22 cellular contexts compared by ENCODE assay signal in genomic region chr9:96236854-96237545, GRCh38.
DNase-seq lines count a peak whose midpoint lies in the region; ATAC-seq and TF ChIP-seq lines count a peak whose summit lies in the region.
"Had no signal": no experiment of that assay in that cellular context is flagged by ENCODE, and none has a peak within 500 bp of the region (broad histone marks: within the 10 kb centered on the region; RNA-seq: fewer than 3 reads in every experiment).

No MANE protein-coding gene starts in this region.

- peak overlapping the region; percentile 32; the same call in 1 of the 2 replicates for H2AFZ ChIP-seq in GM23338
- H2AFZ ChIP-seq: PC-9 had no signal

- no peak for DNase-seq in GM23338 (ENCODE audit: low spot score)
- DNase-seq in left ventricle myocardium inferior, result peak; percentile 47
- DNase-seq in mesothelial cell of epicardium (ENCODE audit: low spot score in 2 of 2, unreplicated experiment in 2 of 2), result no peak
- DNase-seq in gastrocnemius medialis, result no peak
- no peak for DNase-seq in NCI-H2107 (lab: John Stamatoyannopoulos, UW)
- no peak for DNase-seq in retina
- no peak for DNase-seq in Kasumi-1 (lab: John Stamatoyannopoulos, UW)
- DNase-seq: DND-41, H9, KBM-7, MV-4-11, NCI-H1417, NCI-H1930, NCI-H2171, NCI-H526, PC-9 had no signal

- H3K36me3 Mint-ChIP-seq in GM23338 (ENCODE audit: low read depth) (no peaks in the 10 kb centered on the region), mesothelial cell of epicardium (no peaks in the 10 kb centered on the region)
- H3K36me3 Mint-ChIP-seq in activated T-helper 17 cell treated with anti-CD3 and anti-CD28 coated beads, Interleukin-2, amount 50 U/mL, for 72 hours (ENCODE audit: low read depth), result peaks cover 5% of the 10 kb centered on the region

- TF ChIP-seq POLR2A in gastrocnemius medialis (IDR thresholded peaks at IDR 0.05), result no peak

- H3K4me3 Mint-ChIP-seq in GM23338, result no peak overlapping the region
- no peak overlapping the region for H3K4me3 Mint-ChIP-seq in mesothelial cell of epicardium
- H3K4me3 Mint-ChIP-seq in activated T-helper 17 cell treated with anti-CD3 and anti-CD28 coated beads, Interleukin-2, amount 50 U/mL, for 72 hours, result no peak overlapping the region
- H3K4me3 Mint-ChIP-seq: H9 had no signal

- no peaks in the 10 kb centered on the region for H3F3A ChIP-seq in GM23338 (replicated peaks; ENCODE audit: low read depth)

- H3K27me3 ChIP-seq in GM23338 (ENCODE audit: insufficient read depth) (no peaks in the 10 kb centered on the region), left ventricle myocardium inferior (ENCODE audit: low read depth) (no peaks in the 10 kb centered on the region), gastrocnemius medialis (no peaks in the 10 kb centered on the region)
- H3K27me3 ChIP-seq: SJCRH30 had no signal

- H3K4me3 ChIP-seq in GM23338, result no peak overlapping the region
- no peak overlapping the region for H3K4me3 ChIP-seq in left ventricle myocardium inferior
- no peak overlapping the region for H3K4me3 ChIP-seq in gastrocnemius medialis
- H3K4me3 ChIP-seq: A549; BLaER1 treated with 17β-estradiol and CSF1 and Interleukin-3, amounts not matched to agents 10 nM and 100 nM; PC-9; SJCRH30 had no signal

- H3K4me1 Mint-ChIP-seq in GM23338, result no peaks in the 10 kb centered on the region
- H3K4me1 Mint-ChIP-seq in mesothelial cell of epicardium, result peaks cover 17% of the 10 kb centered on the region
- H3K4me1 Mint-ChIP-seq in activated T-helper 17 cell treated with anti-CD3 and anti-CD28 coated beads, Interleukin-2, amount 50 U/mL, for 72 hours, result peaks cover 11% of the 10 kb centered on the region
- H3K4me1 Mint-ChIP-seq: H9 had no signal

- H3K9me3 Mint-ChIP-seq in GM23338 (no peaks in the 10 kb centered on the region; the same call in 2 of the 3 replicates), mesothelial cell of epicardium (no peaks in the 10 kb centered on the region)
- no peaks in the 10 kb centered on the region for H3K9me3 Mint-ChIP-seq in activated T-helper 17 cell treated with anti-CD3 and anti-CD28 coated beads, Interleukin-2, amount 50 U/mL, for 72 hours
- H3K9me3 Mint-ChIP-seq: H9 had no signal

- H3K79me2 ChIP-seq in GM23338 (replicated peaks; ENCODE audit: insufficient read depth), result no peaks in the 10 kb centered on the region

- no peaks in the 10 kb centered on the region for H3K36me3 ChIP-seq in GM23338 (ENCODE audit: insufficient read depth)
- H3K36me3 ChIP-seq in left ventricle myocardium inferior, result no peaks in the 10 kb centered on the region
- no peaks in the 10 kb centered on the region for H3K36me3 ChIP-seq in gastrocnemius medialis
- H3K36me3 ChIP-seq: BLaER1 treated with 17β-estradiol and CSF1 and Interleukin-3, amounts not matched to agents 10 nM and 100 nM; SJCRH30 had no signal

- H3K4me1 ChIP-seq in GM23338 (ENCODE audit: insufficient read depth), result no peaks in the 10 kb centered on the region
- H3K4me1 ChIP-seq in left ventricle myocardium inferior, result peaks cover 31% of the 10 kb centered on the region
- peaks cover 6 to 8% of the 10 kb centered on the region in 2 donors for H3K4me1 ChIP-seq in gastrocnemius medialis
- H3K4me1 ChIP-seq: A549 had no signal

- H3K27ac ChIP-seq in GM23338 (ENCODE audit: low read depth) (no peak overlapping the region), left ventricle myocardium inferior (replicated peaks) (peak overlapping the region; percentile 72), gastrocnemius medialis (peak overlapping the region; percentile 5 to 36 (median 9))
- H3K27ac ChIP-seq: A549; BLaER1 treated with 17β-estradiol and CSF1 and Interleukin-3, amounts not matched to agents 10 nM and 100 nM; PC-9; RWPE1; SJCRH30 had no signal

- no peak overlapping the region for H3K27ac Mint-ChIP-seq in GM23338
- peak overlapping the region; percentile 77 for H3K27ac Mint-ChIP-seq in mesothelial cell of epicardium
- no peak overlapping the region for H3K27ac Mint-ChIP-seq in activated T-helper 17 cell treated with anti-CD3 and anti-CD28 coated beads, Interleukin-2, amount 50 U/mL, for 72 hours
- H3K27ac Mint-ChIP-seq: H9 had no signal

- no peak for ATAC-seq in GM23338
- ATAC-seq in gastrocnemius medialis, result no peak
- ATAC-seq in activated T-helper 17 cell treated with anti-CD3 and anti-CD28 coated beads, Interleukin-2, amount 50 U/mL, for 72 hours (replicated peaks), result no peak
- ATAC-seq: A549, HepG2 had no signal

- H3K9me2 ChIP-seq in GM23338 (ENCODE audit: insufficient read depth), result no peaks in the 10 kb centered on the region

- peaks cover 6% of the 10 kb centered on the region for H3K27me3 Mint-ChIP-seq in GM23338 (ENCODE audit: insufficient read depth, low read depth, poor library complexity)
- no peaks in the 10 kb centered on the region for H3K27me3 Mint-ChIP-seq in mesothelial cell of epicardium (ENCODE audit: low read depth)
- H3K27me3 Mint-ChIP-seq in activated T-helper 17 cell treated with anti-CD3 and anti-CD28 coated beads, Interleukin-2, amount 50 U/mL, for 72 hours, result peaks cover 57% of the 10 kb centered on the region

- in situ Hi-C loops in gastrocnemius medialis (cut with MboI; ENCODE audit: low sequenced_read_pairs in 4 of 4), result no loop called here

- TF ChIP-seq CTCF in GM23338 (conservative IDR thresholded peaks at IDR 0.05; ENCODE audit: low read depth in 2 of 2) (no peak), left ventricle myocardium inferior (IDR thresholded peaks at IDR 0.05; ENCODE audit: borderline replicate concordance) (no peak), mesothelial cell of epicardium (IDR thresholded peaks at IDR 0.05; ENCODE audit: unreplicated experiment) (no peak), gastrocnemius medialis (IDR thresholded peaks at IDR 0.05 in 4 of 5, conservative IDR thresholded peaks at IDR 0.05 in 1 of 5) (no peak)

- H3K9me3 ChIP-seq in left ventricle myocardium inferior (replicated peaks) (no peaks in the 10 kb centered on the region), gastrocnemius medialis (no peaks in the 10 kb centered on the region)
- H3K9me3 ChIP-seq: A549; BLaER1 treated with 17β-estradiol and CSF1 and Interleukin-3, amounts not matched to agents 10 nM and 100 nM; SJCRH30 had no signal

- H4K20me1 ChIP-seq in GM23338 (replicated peaks; ENCODE audit: insufficient read depth), result no peaks in the 10 kb centered on the region
- H4K20me1 ChIP-seq: BLaER1 treated with 17β-estradiol and CSF1 and Interleukin-3, amounts not matched to agents 10 nM and 100 nM had no signal

- intact Hi-C loops in left ventricle myocardium inferior (cut with micrococcal nuclease), result no loop called here
- intact Hi-C loops in gastrocnemius medialis (cut with DNase I; ENCODE audit: low total_unique reads), result no loop called here

- no peak overlapping the region for H3K4me2 ChIP-seq in GM23338
- H3K4me2 ChIP-seq: A549; BLaER1 treated with 17β-estradiol and CSF1 and Interleukin-3, amounts not matched to agents 10 nM and 100 nM; PC-9 had no signal

TF ChIP-seq in GM23338, 12 proteins besides CTCF, POLR2A, EP300 and RAD21:
- TF ChIP-seq POLR2AphosphoS5 (IDR thresholded peaks at IDR 0.05; ENCODE audit: low read depth) (no peak), JUNB (IDR thresholded peaks at IDR 0.05; ENCODE audit: unreplicated experiment) (no peak), ETS1 (IDR thresholded peaks at IDR 0.05) (no peak), EZH2phosphoT487 (IDR thresholded peaks at IDR 0.05; ENCODE audit: unreplicated experiment) (no peak)
TF ChIP-seq in GM23338: peak in this region for 0.
